In genomic region chr13:113161433-113161832, GRCh38 we compare ENCODE assay signal across 21 cellular contexts. TPM values are rescaled to one million over a fixed set of nuclear protein-coding genes. Genes with fewer than 3 reads are reported as not detected.
DNase-seq lines count a peak whose midpoint lies in the region; ATAC-seq and TF ChIP-seq lines count a peak whose summit lies in the region.
"Had no signal": no experiment of that assay in that cellular context is flagged by ENCODE, and none has a peak within 500 bp of the region (broad histone marks: within the 10 kb centered on the region; RNA-seq: fewer than 3 reads in every experiment).

No MANE protein-coding gene starts in this region.

- peaks cover 32% of the 10 kb centered on the region for H3K4me1 Mint-ChIP-seq in CD8-positive, alpha-beta T cell (ENCODE audit: low read depth)
- H3K4me1 Mint-ChIP-seq in activated CD4-positive, alpha-beta memory T cell treated with anti-CD3 and anti-CD28 coated beads, Interleukin-2, amount 10 ng/mL, durations not matched to agents 7 days and 5 days, result peaks cover 34% of the 10 kb centered on the region
- peaks cover 2% of the 10 kb centered on the region for H3K4me1 Mint-ChIP-seq in memory B cell

- CTCF ChIA-PET in CD8-positive, alpha-beta T cell (lab: Charles Lee), result no interaction called here
- CTCF ChIA-PET in activated CD4-positive, alpha-beta memory T cell treated with anti-CD3 and anti-CD28 coated beads, Interleukin-2, amount 10 ng/mL, durations not matched to agents 7 days and 5 days (lab: Charles Lee), result no interaction called here

- ATAC-seq in CD8-positive, alpha-beta T cell, result no peak
- ATAC-seq in memory B cell (ENCODE audit: low read depth) (no peak), SK-N-SH treated with all-trans-retinoic acid at 6 μM for 48 hours (no peak), Right ventricle myocardium inferior (no peak)

- H3K27me3 ChIP-seq in CD8-positive, alpha-beta T cell (ENCODE audit: insufficient read depth, low read length), result no peaks in the 10 kb centered on the region

- DNase-seq in NCI-H1417 (lab: John Stamatoyannopoulos, UW) (peak in 2 of 3 experiments; percentile 24 to 43), NCI-H1417 treated with DMSO at 0.1 percent for 48 hours (lab: John Stamatoyannopoulos, UW) (no peak), memory B cell (ENCODE audit: low spot score in 2 of 2) (no peak), Right ventricle myocardium inferior (ENCODE audit: missing footprints) (no peak), NCI-H2196 (lab: John Stamatoyannopoulos, UW; ENCODE audit: unreplicated experiment) (no peak)
- DNase-seq in CD8-positive, alpha-beta T cell, result peak in 1 of 7 experiments; percentile 47
- DNase-seq in activated CD4-positive, alpha-beta memory T cell treated with anti-CD3 and anti-CD28 coated beads, Interleukin-2, amount 10 ng/mL, durations not matched to agents 7 days and 5 days, result peak; percentile 28
- DNase-seq: activated gamma-delta T cell; kidney glomerular epithelial cell; mesenchymal stem cell; NCI-H1694 treated with DMSO at 0.1 percent for 48 hours; NCI-H446 treated with DMSO at 0.1 percent for 48 hours; NK-92 treated with Interleukin-12 subunit alpha and Interleukin-12 subunit beta, amount 100 ng/mL, for 24 hours; RPMI8226 had no signal

- TF ChIP-seq CTCF in CD8-positive, alpha-beta T cell (IDR thresholded peaks at IDR 0.05), result no peak

- H3K27ac ChIP-seq in CD8-positive, alpha-beta T cell (ENCODE audit: low read depth, low read length), result no peak overlapping the region
- H3K27ac ChIP-seq: 22Rv1 had no signal

- H3K4me1 ChIP-seq in CD8-positive, alpha-beta T cell (ENCODE audit: insufficient read depth, low read length), result peaks cover 15% of the 10 kb centered on the region

- POLR2A ChIA-PET in CD8-positive, alpha-beta T cell (lab: Charles Lee), result interaction anchor here (0.7 kb wide), 1 partner anchor 47 kb away, joined by 8 read pairs; the partner anchor contains the start of gene PCID2
- POLR2A ChIA-PET in activated CD4-positive, alpha-beta memory T cell treated with anti-CD3 and anti-CD28 coated beads, Interleukin-2, amount 10 ng/mL, durations not matched to agents 7 days and 5 days (lab: Charles Lee), result interaction anchor here (1.2 kb wide), 1 partner anchor 48 kb away, joined by 4 read pairs; the partner anchor contains the start of gene CUL4A

- H3K9me3 Mint-ChIP-seq in CD8-positive, alpha-beta T cell, result no peaks in the 10 kb centered on the region
- H3K9me3 Mint-ChIP-seq in activated CD4-positive, alpha-beta memory T cell treated with anti-CD3 and anti-CD28 coated beads, Interleukin-2, amount 10 ng/mL, durations not matched to agents 7 days and 5 days, result peaks cover 9% of the 10 kb centered on the region
- peaks cover 2% of the 10 kb centered on the region for H3K9me3 Mint-ChIP-seq in memory B cell

- no peak overlapping the region for H3K4me3 ChIP-seq in CD8-positive, alpha-beta T cell (ENCODE audit: low read depth, low read length)

- peak overlapping the region; percentile 79 for H3K27ac Mint-ChIP-seq in CD8-positive, alpha-beta T cell
- H3K27ac Mint-ChIP-seq in activated CD4-positive, alpha-beta memory T cell treated with anti-CD3 and anti-CD28 coated beads, Interleukin-2, amount 10 ng/mL, durations not matched to agents 7 days and 5 days, result peak overlapping the region; percentile 68
- no peak overlapping the region for H3K27ac Mint-ChIP-seq in memory B cell
- H3K27ac Mint-ChIP-seq: B cell, brain had no signal

- no peaks in the 10 kb centered on the region for H3K27me3 Mint-ChIP-seq in CD8-positive, alpha-beta T cell (ENCODE audit: low read depth)
- H3K27me3 Mint-ChIP-seq in activated CD4-positive, alpha-beta memory T cell treated with anti-CD3 and anti-CD28 coated beads, Interleukin-2, amount 10 ng/mL, durations not matched to agents 7 days and 5 days, result peaks cover 9% of the 10 kb centered on the region
- peaks cover 15% of the 10 kb centered on the region for H3K27me3 Mint-ChIP-seq in memory B cell

- intact Hi-C loops in CD8-positive, alpha-beta T cell (cut with DNase I, micrococcal nuclease), result no loop called here
- intact Hi-C loops in Right ventricle myocardium inferior (cut with DNase I), result no loop called here

- no peaks in the 10 kb centered on the region for H3K36me3 ChIP-seq in CD8-positive, alpha-beta T cell (ENCODE audit: insufficient read depth, low read length)

- no peak overlapping the region for H3K4me3 Mint-ChIP-seq in CD8-positive, alpha-beta T cell
- H3K4me3 Mint-ChIP-seq in activated CD4-positive, alpha-beta memory T cell treated with anti-CD3 and anti-CD28 coated beads, Interleukin-2, amount 10 ng/mL, durations not matched to agents 7 days and 5 days, result peak overlapping the region; percentile 49
- H3K4me3 Mint-ChIP-seq in memory B cell, result peak overlapping the region; percentile 13
- H3K4me3 Mint-ChIP-seq: B cell, brain had no signal

- H3K36me3 Mint-ChIP-seq in CD8-positive, alpha-beta T cell, result no peaks in the 10 kb centered on the region
- peaks cover 1% of the 10 kb centered on the region for H3K36me3 Mint-ChIP-seq in activated CD4-positive, alpha-beta memory T cell treated with anti-CD3 and anti-CD28 coated beads, Interleukin-2, amount 10 ng/mL, durations not matched to agents 7 days and 5 days (ENCODE audit: low read depth)
- H3K36me3 Mint-ChIP-seq in memory B cell, result no peaks in the 10 kb centered on the region

- no peaks in the 10 kb centered on the region for H3K9me3 ChIP-seq in CD8-positive, alpha-beta T cell (ENCODE audit: low read length)

TF ChIP-seq in SK-N-SH treated with all-trans-retinoic acid at 6 μM for 48 hours, 23 proteins besides CTCF, POLR2A, EP300 and RAD21:
- TF ChIP-seq ZNF70 (CRISPR knock-in tag; IDR thresholded peaks at IDR 0.05), result no peak

RNA-seq across cellular contexts. Expression of gene PROZ, which starts 3.0 kb away (rescaled TPM):
- total RNA-seq in CD8-positive, alpha-beta T cell, result not detected
- total RNA-seq in activated CD4-positive, alpha-beta memory T cell treated with anti-CD3 and anti-CD28 coated beads, Interleukin-2, amount 10 ng/mL, durations not matched to agents 7 days and 5 days, result not detected
- total RNA-seq in Right ventricle myocardium inferior, result not detected
- total RNA-seq: activated CD8-positive, alpha-beta memory T cell treated with anti-CD3 and anti-CD28 coated beads for 36 hours; B cell; frontal cortex; HT1080 had no signal

RNA-seq across cellular contexts. Expression of gene F10, which starts 38.8 kb away (rescaled TPM):
- not detected for total RNA-seq in CD8-positive, alpha-beta T cell
- total RNA-seq in activated CD4-positive, alpha-beta memory T cell treated with anti-CD3 and anti-CD28 coated beads, Interleukin-2, amount 10 ng/mL, durations not matched to agents 7 days and 5 days, result not detected
- 5.2 TPM for total RNA-seq in Right ventricle myocardium inferior
- total RNA-seq: activated CD8-positive, alpha-beta memory T cell treated with anti-CD3 and anti-CD28 coated beads for 36 hours; B cell; HT1080 had no signal

RNA-seq across cellular contexts. Expression of gene PCID2, which starts 47.0 kb away (rescaled TPM):
- total RNA-seq in CD8-positive, alpha-beta T cell, result 10 to 100 TPM; 30.5 to 34.1 TPM
- total RNA-seq in activated CD4-positive, alpha-beta memory T cell treated with anti-CD3 and anti-CD28 coated beads, Interleukin-2, amount 10 ng/mL, durations not matched to agents 7 days and 5 days, result 10 to 100 TPM; 58.9 to 66.2 TPM
- 57.2 TPM for total RNA-seq in Right ventricle myocardium inferior

RNA-seq across cellular contexts. Expression of gene CUL4A, which starts 48.0 kb away (rescaled TPM):
- 10 to 100 TPM; 53.8 to 58.7 TPM for total RNA-seq in CD8-positive, alpha-beta T cell
- total RNA-seq in activated CD4-positive, alpha-beta memory T cell treated with anti-CD3 and anti-CD28 coated beads, Interleukin-2, amount 10 ng/mL, durations not matched to agents 7 days and 5 days, result 10 to 100 TPM; 67.2 to 68.8 TPM
- total RNA-seq in Right ventricle myocardium inferior, result 143 TPM

RNA-seq across cellular contexts. Expression of gene F7, which starts 55.8 kb away (rescaled TPM):
- total RNA-seq in CD8-positive, alpha-beta T cell, result not detected
- not detected for total RNA-seq in activated CD4-positive, alpha-beta memory T cell treated with anti-CD3 and anti-CD28 coated beads, Interleukin-2, amount 10 ng/mL, durations not matched to agents 7 days and 5 days
- not detected for total RNA-seq in Right ventricle myocardium inferior
- total RNA-seq: B cell had no signal

Comparison
In these comparisons a context has a peak if more than half of its experiments do, and no peak if none do; other contexts are left out.
1. DNase-seq: peak in NCI-H1417 (2 of 3) and activated CD4-positive, alpha-beta memory T cell treated with anti-CD3 and anti-CD28 coated beads, Interleukin-2, amount 10 ng/mL, durations not matched to agents 7 days and 5 days (single experiment); none in NCI-H1417 treated with DMSO at 0.1 percent for 48 hours (single experiment), memory B cell (0 of 2), Right ventricle myocardium inferior (single experiment) and NCI-H2196 (single experiment).